In the genomic region with DNA sequence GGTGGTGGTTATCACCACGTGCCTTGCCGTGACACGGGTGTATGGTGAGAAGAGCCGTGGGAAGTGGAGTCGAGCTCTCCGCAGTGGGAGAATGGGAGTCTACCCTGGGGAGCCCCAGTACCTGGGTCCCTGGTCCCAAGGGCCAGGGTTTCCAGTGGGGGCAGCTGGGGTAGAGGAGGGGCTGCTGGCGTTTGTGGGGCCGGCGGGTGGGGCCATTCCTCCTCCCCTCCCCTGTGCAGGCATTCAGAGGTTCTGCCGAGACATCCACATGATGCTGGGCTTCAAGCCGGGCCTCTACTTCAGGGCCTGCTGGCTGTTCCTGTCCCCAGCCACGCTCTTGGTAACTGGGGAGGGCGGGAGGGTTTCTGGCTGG, we compare ENCODE assay signal across 26 cellular contexts. TPM values are rescaled to one million over a fixed set of nuclear protein-coding genes. Genes with fewer than 3 reads are reported as not detected.
"Had no signal": no experiment of that assay in that cellular context is flagged by ENCODE, and none has a peak within 500 bp of the region (broad histone marks: within the 10 kb centered on the region; RNA-seq: fewer than 3 reads in every experiment).

No MANE protein-coding gene starts in this region.

- DNase-seq: IMR-90, Kasumi-1, MM.1S, NCI-H1048, NCI-H1105, NCI-H1417, NCI-H1436 treated with DMSO at 0.1 percent for 48 hours, NCI-H1694, NCI-H187 treated with DMSO at 0.1 percent for 48 hours, NCI-H2029 treated with DMSO at 0.1 percent for 48 hours, NCI-H2171 treated with DMSO at 0.1 percent for 48 hours, NCI-H345, NCI-H446 treated with DMSO at 0.1 percent for 48 hours, NCI-H510A treated with DMSO at 0.1 percent for 48 hours, NCI-H526 treated with DMSO at 0.1 percent for 48 hours, NCI-H774, Right ventricle myocardium superior, RPMI8226, SIG-M5 had no signal

- H3K9ac ChIP-seq: KMS-11 had no signal

- FAIRE-seq: HepG2, RCC 7860 had no signal

- H3K4me2 ChIP-seq: KMS-11 had no signal

- H3K27ac ChIP-seq: KMS-11, SJSA1, SK-N-MC had no signal

- H3K9me3 ChIP-seq: SJSA1 had no signal

- ATAC-seq: HepG2 had no signal

- H3K27me3 ChIP-seq: SJSA1 had no signal

- H3K4me3 ChIP-seq: SJSA1, SK-N-MC had no signal

RNA-seq across cellular contexts. Expression of a gene that starts 14.7 kb away (rescaled TPM):
- total RNA-seq: HepG2, HT1080, M059J, Right ventricle myocardium superior, SJSA1 had no signal
- polyA plus RNA-seq: HepG2, IMR-90 had no signal

RNA-seq across cellular contexts. Expression of a gene that starts 38.0 kb away (rescaled TPM):
- total RNA-seq: HepG2, HT1080, M059J, Right ventricle myocardium superior had no signal
- polyA plus RNA-seq: HepG2 had no signal
